ENCODE assay signal across 14 cellular contexts in the genomic region with DNA sequence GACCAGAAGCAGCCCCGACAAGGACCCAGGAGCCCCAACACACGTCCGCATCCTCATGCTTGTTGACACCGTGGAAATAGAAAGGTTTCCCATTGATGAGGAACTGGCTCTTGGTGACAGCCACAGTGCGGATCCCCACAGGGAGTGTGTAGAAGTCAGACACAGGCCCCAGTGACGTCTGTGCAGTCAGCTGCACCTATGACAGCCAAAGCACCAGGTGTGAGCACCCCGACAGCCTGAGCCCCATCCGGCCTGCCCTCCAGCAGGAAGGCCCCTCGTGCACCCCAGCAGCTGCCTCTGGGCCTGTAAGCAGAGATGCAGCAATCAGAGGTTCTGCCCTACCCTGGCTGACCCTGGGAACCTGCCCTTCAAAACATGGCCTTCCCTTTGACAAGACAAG. TPM values are rescaled to one million over a fixed set of nuclear protein-coding genes. Genes with fewer than 3 reads are reported as not detected.
A peak's percentile ranks its signal among the peaks of the same experiment; 100 is the strongest.
DNase-seq lines count a peak whose midpoint lies in the region; ATAC-seq and TF ChIP-seq lines count a peak whose summit lies in the region.
"Had no signal": no experiment of that assay in that cellular context is flagged by ENCODE, and none has a peak within 500 bp of the region (broad histone marks: within the 10 kb centered on the region; RNA-seq: fewer than 3 reads in every experiment).

No MANE protein-coding gene starts in this region.

- CTCF ChIA-PET in activated B cell treated with CpG ODN at 0.5 μM for 24 hours (lab: Charles Lee): no interaction called here

- no peak for TF ChIP-seq CTCF in CD14-positive monocyte (IDR thresholded peaks at IDR 0.05)
- no peak for TF ChIP-seq CTCF in activated B cell treated with CpG ODN at 0.5 μM for 24 hours (IDR thresholded peaks at IDR 0.05)
- TF ChIP-seq CTCF in glutamatergic neuron (IDR thresholded peaks at IDR 0.05; ENCODE audit: partially characterized antibody, unreplicated experiment): no peak
- no peak for TF ChIP-seq CTCF in right atrium auricular region (IDR thresholded peaks at IDR 0.05)

- no peak overlapping the region for H3K4ac ChIP-seq in neuronal stem cell (ENCODE audit: low read length)

- H3K4me3 Mint-ChIP-seq in CD14-positive monocyte (no peak overlapping the region), activated B cell treated with CpG ODN at 0.5 μM for 24 hours (no peak overlapping the region), glutamatergic neuron (ENCODE audit: unreplicated experiment) (no peak overlapping the region)
- H3K4me3 Mint-ChIP-seq in stimulated activated memory B cell treated with anti-CD40 and anti-IgM and Interleukin-4, amounts not matched to agents 10 μg/mL and 1 μg/mL and 100 μg/mL, for 72 hours: no peak overlapping the region
- H3K4me3 Mint-ChIP-seq: CD4-positive, alpha-beta memory T cell; H9 had no signal

- H3K27ac ChIP-seq in neuronal stem cell (replicated peaks; ENCODE audit: low read length): no peak overlapping the region
- H3K27ac ChIP-seq in right atrium auricular region: no peak overlapping the region

- H3K9me3 ChIP-seq in neuronal stem cell (replicated peaks in 1 of 2; ENCODE audit: control insufficient read depth in 2 of 2, insufficient read depth in 1 of 2, low read depth in 1 of 2, low read length in 2 of 2) (no peaks in the 10 kb centered on the region), right atrium auricular region (no peaks in the 10 kb centered on the region)

- H2BK12ac ChIP-seq in neuronal stem cell (ENCODE audit: low read length): no peak overlapping the region

- H3K23ac ChIP-seq in neuronal stem cell (ENCODE audit: low read depth, low read length, poor library complexity): no peak overlapping the region

- H3K79me1 ChIP-seq in neuronal stem cell (ENCODE audit: low read depth, low read length): peaks cover 6% of the 10 kb centered on the region

- peaks cover 64 to 89% of the 10 kb centered on the region in 2 donors for H3K36me3 Mint-ChIP-seq in CD14-positive monocyte
- H3K36me3 Mint-ChIP-seq in activated B cell treated with CpG ODN at 0.5 μM for 24 hours (ENCODE audit: low read depth): peaks cover 64% of the 10 kb centered on the region
- peaks cover 52% of the 10 kb centered on the region for H3K36me3 Mint-ChIP-seq in stimulated activated memory B cell treated with anti-CD40 and anti-IgM and Interleukin-4, amounts not matched to agents 10 μg/mL and 1 μg/mL and 100 μg/mL, for 72 hours
- peaks cover 4% of the 10 kb centered on the region for H3K36me3 Mint-ChIP-seq in glutamatergic neuron (ENCODE audit: unreplicated experiment)

- H3K9me3 Mint-ChIP-seq in CD14-positive monocyte (no peaks in the 10 kb centered on the region), activated B cell treated with CpG ODN at 0.5 μM for 24 hours (no peaks in the 10 kb centered on the region), glutamatergic neuron (ENCODE audit: unreplicated experiment) (peaks cover 4% of the 10 kb centered on the region)
- no peaks in the 10 kb centered on the region for H3K9me3 Mint-ChIP-seq in stimulated activated memory B cell treated with anti-CD40 and anti-IgM and Interleukin-4, amounts not matched to agents 10 μg/mL and 1 μg/mL and 100 μg/mL, for 72 hours
- H3K9me3 Mint-ChIP-seq: CD4-positive, alpha-beta memory T cell; H9 had no signal

- H3K27me3 ChIP-seq in neuronal stem cell (ENCODE audit: control insufficient read depth in 3 of 3, insufficient read depth in 3 of 3, low read depth in 1 of 3, low read length in 3 of 3) (no peaks in the 10 kb centered on the region), right atrium auricular region (no peaks in the 10 kb centered on the region)

- no peak overlapping the region for H2BK15ac ChIP-seq in neuronal stem cell (ENCODE audit: low read length)

- H3K4me1 ChIP-seq in neuronal stem cell (ENCODE audit: control insufficient read depth in 2 of 2, insufficient read depth in 1 of 2, low read depth in 1 of 2, low read length in 2 of 2) (no peaks in the 10 kb centered on the region), right atrium auricular region (peaks cover 0 to under 1% of the 10 kb centered on the region in 2 donors)

- H3K9ac ChIP-seq in neuronal stem cell (ENCODE audit: low read depth, low read length, poor library complexity): no peak overlapping the region

- no peak for DNase-seq in CD14-positive monocyte (ENCODE audit: low spot score)
- DNase-seq in activated B cell treated with CpG ODN at 0.5 μM for 24 hours: no peak
- no peak for DNase-seq in neuronal stem cell (ENCODE audit: low spot score)
- DNase-seq in glutamatergic neuron: no peak
- no peak for DNase-seq in right atrium auricular region (ENCODE audit: low spot score)
- DNase-seq: ACHN; C1 segment of cervical spinal cord; CD4-positive, alpha-beta memory T cell; DMS79; GOT3; H9 had no signal

- peak overlapping the region in 1 of 2 donors; percentile 20 for H3K4me3 ChIP-seq in neuronal stem cell (ENCODE audit: low read length in 2 of 2)
- no peak overlapping the region for H3K4me3 ChIP-seq in right atrium auricular region
- H3K4me3 ChIP-seq: GM12878 had no signal

- peak overlapping the region; percentile 9 for H4K8ac ChIP-seq in neuronal stem cell (ENCODE audit: low read depth, low read length)

- H2AK5ac ChIP-seq in neuronal stem cell (ENCODE audit: low read depth, low read length): no peak overlapping the region

- H3K27ac Mint-ChIP-seq in CD14-positive monocyte (peak overlapping the region in 5 of 7 donors; percentile 28 to 83 (median 43)), activated B cell treated with CpG ODN at 0.5 μM for 24 hours (peak overlapping the region; percentile 30), glutamatergic neuron (ENCODE audit: unreplicated experiment) (no peak overlapping the region)
- H3K27ac Mint-ChIP-seq in stimulated activated memory B cell treated with anti-CD40 and anti-IgM and Interleukin-4, amounts not matched to agents 10 μg/mL and 1 μg/mL and 100 μg/mL, for 72 hours: no peak overlapping the region
- H3K27ac Mint-ChIP-seq: CD4-positive, alpha-beta memory T cell; H9 had no signal

- H3K18ac ChIP-seq in neuronal stem cell (ENCODE audit: low read length): no peak overlapping the region

- H2BK5ac ChIP-seq in neuronal stem cell (ENCODE audit: low read length): no peak overlapping the region

- peaks cover 51 to 86% of the 10 kb centered on the region in 2 donors for H3K36me3 ChIP-seq in neuronal stem cell (replicated peaks in 1 of 2; ENCODE audit: control insufficient read depth in 2 of 2, insufficient read depth in 2 of 2, low read length in 2 of 2)
- peaks cover 59% of the 10 kb centered on the region for H3K36me3 ChIP-seq in right atrium auricular region

- WGBS in neuronal stem cell (ENCODE audit: extremely low coverage in 2 of 2, insufficient read length in 2 of 2, insufficient replicate concordance in 1 of 2), 2 donors: no CpG with 5 or more reads among the region's 9 CpGs

- H4K91ac ChIP-seq in neuronal stem cell (ENCODE audit: low read depth, low read length, poor library complexity): no peak overlapping the region

- H3K4me1 Mint-ChIP-seq in CD14-positive monocyte (no peaks in the 10 kb centered on the region), activated B cell treated with CpG ODN at 0.5 μM for 24 hours (peaks cover 8% of the 10 kb centered on the region), glutamatergic neuron (ENCODE audit: low read depth, unreplicated experiment) (no peaks in the 10 kb centered on the region)
- H3K4me1 Mint-ChIP-seq in stimulated activated memory B cell treated with anti-CD40 and anti-IgM and Interleukin-4, amounts not matched to agents 10 μg/mL and 1 μg/mL and 100 μg/mL, for 72 hours: peaks cover 8% of the 10 kb centered on the region
- H3K4me1 Mint-ChIP-seq: H9 had no signal

- H2AFZ ChIP-seq in neuronal stem cell (ENCODE audit: low read length): no peak overlapping the region

- intact Hi-C loops in CD14-positive monocyte (cut with micrococcal nuclease) (no loop called here), activated B cell treated with CpG ODN at 0.5 μM for 24 hours (cut with micrococcal nuclease) (no loop called here)

- ATAC-seq in activated B cell treated with CpG ODN at 0.5 μM for 24 hours (ENCODE audit: low read depth) (no peak), HG03045 (IDR thresholded peaks at IDR 0.05; ENCODE audit: unreplicated experiment) (no peak)
- ATAC-seq in stimulated activated memory B cell treated with anti-CD40 and anti-IgM and Interleukin-4, amounts not matched to agents 10 μg/mL and 1 μg/mL and 100 μg/mL, for 72 hours: peak; percentile 59
- ATAC-seq: GM12878 had no signal

- POLR2A ChIA-PET in activated B cell treated with CpG ODN at 0.5 μM for 24 hours (lab: Charles Lee): no interaction called here

- H3K4me2 ChIP-seq in neuronal stem cell (ENCODE audit: insufficient read depth, low read length, poor library complexity, severe bottlenecking): no peak overlapping the region

- H3K14ac ChIP-seq in neuronal stem cell (ENCODE audit: low read length): no peak overlapping the region

- H3K27me3 Mint-ChIP-seq in CD14-positive monocyte (ENCODE audit: low read depth in 3 of 3): no peaks in the 10 kb centered on the region
- no peaks in the 10 kb centered on the region for H3K27me3 Mint-ChIP-seq in activated B cell treated with CpG ODN at 0.5 μM for 24 hours
- no peaks in the 10 kb centered on the region for H3K27me3 Mint-ChIP-seq in stimulated activated memory B cell treated with anti-CD40 and anti-IgM and Interleukin-4, amounts not matched to agents 10 μg/mL and 1 μg/mL and 100 μg/mL, for 72 hours
- peaks cover 4% of the 10 kb centered on the region for H3K27me3 Mint-ChIP-seq in glutamatergic neuron (ENCODE audit: unreplicated experiment)
- H3K27me3 Mint-ChIP-seq: CD4-positive, alpha-beta memory T cell had no signal

- no peak overlapping the region for H2BK120ac ChIP-seq in neuronal stem cell (ENCODE audit: low read depth, low read length)

RNA-seq across cellular contexts. Expression of a gene that starts 7.1 kb away (rescaled TPM):
- 100 to 1,000 TPM; 113 to 115 TPM for polyA plus RNA-seq in CD14-positive monocyte
- total RNA-seq in activated B cell treated with CpG ODN at 0.5 μM for 24 hours: 33.6 and 40.8 TPM in 2 replicates
- polyA plus RNA-seq in neuronal stem cell (2013, experiment 1 of 2): 25.4 TPM
- 24.9 TPM for polyA plus RNA-seq in neuronal stem cell (2013, experiment 2 of 2)
- total RNA-seq in glutamatergic neuron (ENCODE audit: unreplicated experiment): 43.4 TPM
- total RNA-seq in right atrium auricular region: 10 to 100 TPM in 1 of 2 donors, 1 to 10 TPM in 1; 9.1 to 13.0 TPM

Comparison
In these comparisons a context has a peak if more than half of its experiments do, and no peak if none do; other contexts are left out.
1. H3K27ac Mint-ChIP-seq: peak in CD14-positive monocyte (5 of 7) and activated B cell treated with CpG ODN at 0.5 μM for 24 hours (single experiment); none in stimulated activated memory B cell treated with anti-CD40 and anti-IgM and Interleukin-4, amounts not matched to agents 10 μg/mL and 1 μg/mL and 100 μg/mL, for 72 hours (single experiment) and glutamatergic neuron (single experiment).